ENCODE assay signal across 9 cellular contexts in genomic region chr21:46455575-46456385, GRCh38. TPM values are rescaled to one million over a fixed set of nuclear protein-coding genes. Genes with fewer than 3 reads are reported as not detected.
DNase-seq lines count a peak whose midpoint lies in the region; ATAC-seq, FAIRE-seq and TF ChIP-seq lines count a peak whose summit lies in the region.
"Had no signal": no experiment of that assay in that cellular context is flagged by ENCODE, and none has a peak within 500 bp of the region (broad histone marks: within the 10 kb centered on the region; RNA-seq: fewer than 3 reads in every experiment).

No MANE protein-coding gene starts in this region.

- H3K4me2 ChIP-seq in IMR-90 (ENCODE audit: low read depth, low read length) (peak overlapping the region; percentile 34), K562 (ENCODE audit: insufficient read depth, low read length) (peak overlapping the region; percentile 38; the same call in 1 of the 2 replicates)

- peaks cover 27 to 79% of the 10 kb centered on the region in 2 experiments for H3K79me1 ChIP-seq in IMR-90 (ENCODE audit: low read depth in 1 of 2, low read length in 2 of 2)

- H3K79me2 ChIP-seq in K562 (ENCODE audit: control insufficient read depth, insufficient read depth, low read length), result peaks cover 71% of the 10 kb centered on the region

- H2AFZ ChIP-seq in IMR-90 (replicated peaks; ENCODE audit: low read length, poor library complexity) (peak overlapping the region; percentile 67), K562 (ENCODE audit: low read depth, low read length) (no peak overlapping the region)

- TF ChIP-seq RAD21 in IMR-90 (IDR thresholded peaks at IDR 0.05; ENCODE audit: low read length) (no peak), K562 (CRISPR knock-in tag; conservative IDR thresholded peaks at IDR 0.05 in 1 of 2, IDR thresholded peaks at IDR 0.05 in 1 of 2) (no peak)

- H2AK5ac ChIP-seq in IMR-90 (ENCODE audit: low read depth, low read length), result 0 out of 2 replicates have a peak overlapping the region, but pooled peaks have one; percentile 39

- H3K36me3 ChIP-seq in A673 (ENCODE audit: insufficient read depth, low read length, poor library complexity, severe bottlenecking) (peaks cover 10% of the 10 kb centered on the region), IMR-90 (ENCODE audit: control insufficient read depth, insufficient read depth, low read length) (no peaks in the 10 kb centered on the region), K562 (ENCODE audit: control insufficient read depth, insufficient read depth, low read length) (peaks cover 37% of the 10 kb centered on the region), lung (ENCODE audit: control insufficient read depth in 2 of 2, insufficient read depth in 2 of 2, low read length in 2 of 2) (no peaks in the 10 kb centered on the region)

- H3K14ac ChIP-seq in IMR-90 (replicated peaks; ENCODE audit: low read depth, low read length), result no peak overlapping the region

- CTCF ChIA-PET in A673 (lab: Charles Lee), result no interaction called here
- CTCF ChIA-PET in IMR-90 (lab: Yijun Ruan, JAX), result interaction anchor here (1.6 kb wide), 1 partner anchor 31 kb away, joined by 3 read pairs; no protein-coding TSS in a partner anchor
- CTCF ChIA-PET in K562 (lab: Yijun Ruan, JAX; ENCODE audit: low intra/inter-chr PET ratio), result no interaction called here

- peak overlapping the region; percentile 2; the same call in 1 of the 2 replicates for H3K23ac ChIP-seq in IMR-90 (ENCODE audit: low read depth, low read length)

- no TSS peak for BruUV-seq in A673 (replicated peaks; lab: Mats Ljungman, UMichigan)
- no TSS peak for BruUV-seq in IMR-90 (replicated peaks; lab: Mats Ljungman, UMichigan)
- BruUV-seq in K562 (replicated peaks; lab: Mats Ljungman, UMichigan), result no TSS peak

- dilution Hi-C loops in IMR-90 (cut with HindIII; ENCODE audit: low sequenced_read_pairs, unreplicated experiment), result no loop called here

- no peak overlapping the region for H3K18ac ChIP-seq in IMR-90 (ENCODE audit: low read depth, low read length)

- DNase-seq in A673 (ENCODE audit: low spot score) (peak; percentile 66), IMR-90 (peak; percentile 66), K562 (ENCODE audit: extremely low read depth in 1 of 4, low spot score in 3 of 4) (peak; percentile 76 to 94 (median 80)), lung (ENCODE audit: low spot score) (no peak), NCI-H1694 treated with DMSO at 0.1 percent for 48 hours (lab: John Stamatoyannopoulos, UW) (no peak), NCI-H69 (lab: John Stamatoyannopoulos, UW) (no peak), NCI-H1417 treated with DMSO at 0.1 percent for 48 hours (lab: John Stamatoyannopoulos, UW) (no peak)
- DNase-seq: NCI-H1436 had no signal

- H3K9me1 ChIP-seq in IMR-90 (ENCODE audit: insufficient read depth, low read length), result peaks cover 19% of the 10 kb centered on the region
- no peaks in the 10 kb centered on the region for H3K9me1 ChIP-seq in K562 (ENCODE audit: control insufficient read depth, insufficient read depth, low read length)

- H3K9me3 ChIP-seq in A673 (ENCODE audit: low read depth, low read length, poor library complexity, severe bottlenecking), result no peaks in the 10 kb centered on the region
- no peaks in the 10 kb centered on the region for H3K9me3 ChIP-seq in IMR-90 (ENCODE audit: control insufficient read depth, insufficient read depth, low read length)
- H3K9me3 ChIP-seq in K562 (replicated peaks; ENCODE audit: control insufficient read depth, insufficient read depth, low read depth, low read length), result no peaks in the 10 kb centered on the region
- H3K9me3 ChIP-seq in lung (ENCODE audit: control insufficient read depth in 2 of 2, insufficient read depth in 1 of 2, low read length in 1 of 2), result no peaks in the 10 kb centered on the region

- intact Hi-C loops in A673 (cut with micrococcal nuclease; ENCODE audit: unreplicated experiment), result no loop called here
- intact Hi-C loops in IMR-90 (cut with micrococcal nuclease), result no loop called here
- intact Hi-C loops in K562 (cut with micrococcal nuclease), result loop anchor here (5.0 to 10.0 kb wide), 2 partner anchors 168 to 231 kb away; partner anchors contain the start of genes LSS, MCM3AP and YBEY

- peak overlapping the region in 1 of 2 experiments; percentile 9; a peak in 1 of 4 replicates for H4K8ac ChIP-seq in IMR-90 (ENCODE audit: low read depth in 2 of 2, low read length in 2 of 2)

- H3K27ac ChIP-seq in A673 (ENCODE audit: low read depth, low read length, poor library complexity, severe bottlenecking) (peak overlapping the region; percentile 24), IMR-90 (ENCODE audit: insufficient read depth, low read length) (peak overlapping the region; percentile 30; the same call in 1 of the 2 replicates), K562 (ENCODE audit: extremely low read depth, low read depth, low read length) (peak overlapping the region; percentile 33; the same call in 2 of the 3 replicates), lung (ENCODE audit: low read depth in 1 of 2, low read length in 1 of 2) (peak overlapping the region; percentile 32 to 66)

- in situ Hi-C loops in IMR-90 (cut with MboI; ENCODE audit: low sequenced_read_pairs), result no loop called here
- in situ Hi-C loops in K562 (cut with MboI), result no loop called here

- no peak overlapping the region for H2BK20ac ChIP-seq in IMR-90 (ENCODE audit: low read depth, low read length)

- H2BK120ac ChIP-seq in IMR-90 (ENCODE audit: low read depth, low read length), result no peak overlapping the region

- TF ChIP-seq EP300 in K562 (IDR thresholded peaks at IDR 0.05; ENCODE audit: low read length), result peak; percentile 80; the same call in 1 of the 2 replicates

- H3K9ac ChIP-seq in IMR-90 (ENCODE audit: low read depth, low read length), result no peak overlapping the region; the same call in 1 of the 2 replicates
- no peak overlapping the region; a peak in 1 of 4 replicates for H3K9ac ChIP-seq in K562 (ENCODE audit: insufficient read depth in 1 of 2, low read depth in 2 of 2, low read length in 2 of 2)

- H4K5ac ChIP-seq in IMR-90 (ENCODE audit: low read depth, low read length), result no peak overlapping the region; the same call in 1 of the 2 replicates

- no peak for ATAC-seq in IMR-90 (ENCODE audit: low read depth)
- ATAC-seq in K562, result peak; percentile 14
- ATAC-seq in lung (ENCODE audit: insufficient read depth, low FRiP score), result no peak
- ATAC-seq in GM19397 (IDR thresholded peaks at IDR 0.05; ENCODE audit: unreplicated experiment), result no peak

- peak overlapping the region; percentile 7 for H2BK5ac ChIP-seq in IMR-90 (ENCODE audit: low read depth, low read length, poor library complexity, severe bottlenecking)

- peak overlapping the region; percentile 6; the same call in 1 of the 2 replicates for H3K4ac ChIP-seq in IMR-90 (ENCODE audit: low read depth, low read length)

- POLR2A ChIA-PET in A673 (lab: Charles Lee; ENCODE audit: low non-redundant PET), result no interaction called here
- POLR2A ChIA-PET in IMR-90 (lab: Charles Lee; ENCODE audit: unreplicated experiment), result no interaction called here
- POLR2A ChIA-PET in K562 (lab: Yijun Ruan, JAX), result interaction anchor here (0.6 to 1.9 kb wide), 12 partner anchors 8 to 228 kb away, joined by 3 to 7 read pairs (median 3); partner anchors contain the start of gene LSS

- no peaks in the 10 kb centered on the region; the same call in 1 of the 2 replicates for H4K20me1 ChIP-seq in IMR-90 (ENCODE audit: insufficient read depth, low read length)
- H4K20me1 ChIP-seq in K562 (replicated peaks; ENCODE audit: control insufficient read depth, insufficient read depth, low read length), result no peaks in the 10 kb centered on the region

- peak overlapping the region; percentile 19; the same call in 1 of the 2 replicates for H4K91ac ChIP-seq in IMR-90 (ENCODE audit: insufficient read depth, low read depth, low read length)

- H3K4me3 ChIP-seq in A673 (ENCODE audit: low read depth, low read length, poor library complexity, severe bottlenecking), result no peak overlapping the region
- H3K4me3 ChIP-seq in IMR-90 (ENCODE audit: insufficient read depth, low read depth, low read length), result no peak overlapping the region
- H3K4me3 ChIP-seq in K562, result no peak overlapping the region
- no peak overlapping the region for H3K4me3 ChIP-seq in lung

- TF ChIP-seq POLR2A in IMR-90 (IDR thresholded peaks at IDR 0.05; ENCODE audit: low read depth, low read length) (no peak), K562 (conservative IDR thresholded peaks at IDR 0.05) (no peak)

- H3K4me1 ChIP-seq in A673 (ENCODE audit: insufficient read depth, low read length, poor library complexity, severe bottlenecking), result peaks cover 29% of the 10 kb centered on the region
- peaks cover 24% of the 10 kb centered on the region for H3K4me1 ChIP-seq in IMR-90 (ENCODE audit: control insufficient read depth, insufficient read depth, low read length)
- H3K4me1 ChIP-seq in K562 (replicated peaks in 1 of 2; ENCODE audit: control insufficient read depth in 2 of 2, insufficient read depth in 2 of 2, low read length in 2 of 2), result peaks cover 28 to 30% of the 10 kb centered on the region in 2 experiments
- peaks cover 8 to 29% of the 10 kb centered on the region in 2 donors for H3K4me1 ChIP-seq in lung (ENCODE audit: control insufficient read depth in 2 of 2, insufficient read depth in 2 of 2, low read length in 2 of 2)

- peak overlapping the region; percentile 1 for H2AK9ac ChIP-seq in IMR-90 (replicated peaks; ENCODE audit: low read depth, low read length, poor library complexity)

- H3K56ac ChIP-seq in IMR-90 (ENCODE audit: extremely low read depth, insufficient read depth, low read length), result no peak overlapping the region

- peak; percentile 93 for FAIRE-seq in K562 (lab: Jason Lieb, UNC)

- 100% methylated on average over 1 of the region's 10 CpGs; no CpG with 5 or more reads in 1 of the 2 experiments for WGBS in IMR-90 (ENCODE audit: extremely low coverage in 2 of 2, insufficient read length in 1 of 2), 2 experiments
- WGBS in K562 (ENCODE audit: insufficient coverage, low coverage, missing lambda C conversion rate), result 22% methylated on average over 10 of the region's 10 CpGs
- WGBS in lung, 2 donors, result 56 to 60% methylated on average over 10 of the region's 10 CpGs

- no peaks in the 10 kb centered on the region for H3K27me3 ChIP-seq in A673 (replicated peaks; ENCODE audit: insufficient read depth, low read depth, low read length, poor library complexity)
- no peaks in the 10 kb centered on the region for H3K27me3 ChIP-seq in IMR-90 (ENCODE audit: control insufficient read depth, insufficient read depth, low read length)
- H3K27me3 ChIP-seq in K562 (ENCODE audit: control insufficient read depth in 2 of 2, insufficient read depth in 2 of 2, low read length in 2 of 2), result no peaks in the 10 kb centered on the region
- H3K27me3 ChIP-seq in lung (ENCODE audit: control insufficient read depth, insufficient read depth), result no peaks in the 10 kb centered on the region

- H2BK15ac ChIP-seq in IMR-90 (ENCODE audit: low read depth, low read length), result no peak overlapping the region; the same call in 2 of the 3 replicates

- TF ChIP-seq CTCF in A673 (conservative IDR thresholded peaks at IDR 0.05; ENCODE audit: low read depth, low read length) (no peak), IMR-90 (conservative IDR thresholded peaks at IDR 0.05; ENCODE audit: low read depth, low read length) (no peak), K562 (IDR thresholded peaks at IDR 0.05 in 2 of 3, conservative IDR thresholded peaks at IDR 0.05 in 1 of 3; ENCODE audit: insufficient read depth in 2 of 3, low read depth in 1 of 3, low read length in 3 of 3) (no peak), lung (IDR thresholded peaks at IDR 0.05; ENCODE audit: control extremely low read depth, extremely low read depth) (no peak)

RNA-seq across cellular contexts. Expression of gene DIP2A, which starts 2.9 kb away (rescaled TPM):
- total RNA-seq in A673 (2021) (37.3 and 45.7 TPM in 2 replicates), IMR-90 (2012; rRNA removed) (17.9 and 19.4 TPM in 2 replicates), K562 (2014; rRNA removed) (13.8 and 19.7 TPM in 2 replicates), K562 (2014; rRNA removed; fragmentation: Illumina TruSeq; extraction: Trizol) (14.9 and 19.1 TPM in 2 replicates), K562 (2015; rRNA removed; fragmentation: Illumina TruSeq; extraction: Trizol) (19.6 and 20.3 TPM in 2 replicates), K562 (2021) (31.1 and 32.3 TPM in 2 replicates), lung (10 to 100 TPM; 32.6 to 71.4 TPM)
- polyA plus RNA-seq in IMR-90 (2012; rRNA removed) (22.7 and 24.3 TPM in 2 replicates), K562 (2011; rRNA removed) (34.5 and 41.3 TPM in 2 replicates), K562 (2014; fragmentation: Illumina TruSeq; extraction: Trizol) (21.3 and 23.9 TPM in 2 replicates), K562 (2014; fragmentation: Nextera tagmentation; extraction: Ambion mirVana) (1 to 10 TPM; 4.3 to 4.6 TPM), K562 (2014; rRNA removed) (30.0 and 31.1 TPM in 2 replicates), lung (10 to 100 TPM; 15.5 to 24.8 TPM)
- 10.6 and 14.5 TPM in 2 replicates for polyA plus RNA-seq in IMR-90 (2012; cell fraction: cytosol; rRNA removed)
- 83.5 and 90.7 TPM in 2 replicates for polyA plus RNA-seq in IMR-90 (2012; cell fraction: nucleus; rRNA removed; ENCODE audit: low replicate concordance)
- total RNA-seq in K562 (2011; cell fraction: chromatin; rRNA removed; ENCODE audit: low replicate concordance), result 344 and 474 TPM in 2 replicates
- 211 and 231 TPM in 2 replicates for total RNA-seq in K562 (2011; cell fraction: nucleolus; rRNA removed)
- 245 and 258 TPM in 2 replicates for total RNA-seq in K562 (2011; cell fraction: nucleoplasm; rRNA removed)
- polyA plus RNA-seq in K562 (2011; cell fraction: cytosol; rRNA removed), result 22.5 and 24.1 TPM in 2 replicates
- polyA plus RNA-seq in K562 (2011; cell fraction: nucleus; rRNA removed), result 167 and 196 TPM in 2 replicates
- polyA plus RNA-seq in K562 (2012), result 21.7 and 36.7 TPM in 2 replicates
- polyA minus RNA-seq in K562 (2011; rRNA and poly(A)+ RNA removed), result 48.3 and 48.8 TPM in 2 replicates
- 21.6 and 23.7 TPM in 2 replicates for polyA minus RNA-seq in K562 (2011; cell fraction: cytosol; rRNA and poly(A)+ RNA removed)
- polyA minus RNA-seq in K562 (2011; cell fraction: nucleus; rRNA and poly(A)+ RNA removed), result 89.9 and 113 TPM in 2 replicates

Comparison
In these comparisons a context has a peak if more than half of its experiments do, and no peak if none do; other contexts are left out.
1. DNase-seq: peak in A673 (single experiment), IMR-90 (single experiment) and K562 (4 of 4); none in lung (single experiment), NCI-H1694 treated with DMSO at 0.1 percent for 48 hours (single experiment), NCI-H69 (single experiment) and NCI-H1417 treated with DMSO at 0.1 percent for 48 hours (single experiment).
2. Peak in every context shown above with its lines, with median percentiles within 50 percentile points of each other: H3K27ac ChIP-seq.